In genomic region chr7:43698461-43699255, GRCh38 we compare ENCODE assay signal across 19 cellular contexts. TPM values are rescaled to one million over a fixed set of nuclear protein-coding genes. Genes with fewer than 3 reads are reported as not detected.
DNase-seq lines count a peak whose midpoint lies in the region; ATAC-seq, FAIRE-seq and TF ChIP-seq lines count a peak whose summit lies in the region.
"Had no signal": no experiment of that assay in that cellular context is flagged by ENCODE, and none has a peak within 500 bp of the region (broad histone marks: within the 10 kb centered on the region; RNA-seq: fewer than 3 reads in every experiment).

No MANE protein-coding gene starts in this region.

- H3K79me2 ChIP-seq in OCI-LY7 (ENCODE audit: insufficient read depth, low read depth, low read length): peaks cover 69% of the 10 kb centered on the region

- peaks cover 21% of the 10 kb centered on the region for H3K4me1 ChIP-seq in OCI-LY7 (ENCODE audit: insufficient read depth, low read length, poor library complexity, severe bottlenecking)
- peaks cover 0 to 3% of the 10 kb centered on the region in 2 donors for H3K4me1 ChIP-seq in small intestine (ENCODE audit: control insufficient read depth in 2 of 2, insufficient read depth in 1 of 2, low read depth in 1 of 2, low read length in 1 of 2)
- H3K4me1 ChIP-seq in upper lobe of left lung: no peaks in the 10 kb centered on the region
- H3K4me1 ChIP-seq: SJCRH30 had no signal

- no peak for TF ChIP-seq POLR2A in upper lobe of left lung (IDR thresholded peaks at IDR 0.05)

- BruUV-seq in OCI-LY7 (replicated peaks; lab: Mats Ljungman, UMichigan): no TSS peak

- peak; percentile 14 for DNase-seq in stimulated activated CD4-positive, alpha-beta T cell treated with anti-CD3 and anti-CD28 coated beads, Interleukin-15, amount 100 ng/mL, for 24 hours
- no peak for DNase-seq in stimulated activated CD4-positive, alpha-beta T cell treated with anti-CD3 and anti-CD28 coated beads, Interleukin-12 subunit alpha, Interleukin-12 subunit beta, amount 100 ng/mL, for 4 hours
- DNase-seq in OCI-LY7 (ENCODE audit: low spot score) (no peak), bronchial epithelial cell (ENCODE audit: low read depth) (peak; percentile 65), small intestine (peak; percentile 54), NCI-H2081 (lab: John Stamatoyannopoulos, UW) (no peak), NCI-H2029 (lab: John Stamatoyannopoulos, UW) (no peak), upper lobe of left lung (no peak)
- DNase-seq: amniotic stem cell; central memory CD4-positive, alpha-beta T cell; dorsolateral prefrontal cortex; GOT3; Kasumi-1; midbrain; NCI-H1092 treated with DMSO at 0.1 percent for 48 hours; NCI-H2107; NCI-H526 treated with DMSO at 0.1 percent for 48 hours; SJCRH30 had no signal

- no peaks in the 10 kb centered on the region for H3K9me2 ChIP-seq in OCI-LY7 (ENCODE audit: insufficient read depth, low read length)

- H4K20me1 ChIP-seq in OCI-LY7 (ENCODE audit: insufficient read depth, low read length): peaks cover 28% of the 10 kb centered on the region; the same call in 1 of the 2 replicates

- H3K9me3 ChIP-seq in OCI-LY7 (ENCODE audit: low read length) (0 out of 2 replicates have a peak, but pooled peaks cover 7% of the 10 kb centered on the region), small intestine (ENCODE audit: control insufficient read depth, low read depth) (no peaks in the 10 kb centered on the region), upper lobe of left lung (no peaks in the 10 kb centered on the region)
- H3K9me3 ChIP-seq: SJCRH30 had no signal

- no peak for FAIRE-seq in bronchial epithelial cell (lab: Jason Lieb, UNC)
- no peak for FAIRE-seq in small intestine (lab: Jason Lieb, UNC)

- POLR2A ChIA-PET in OCI-LY7 (lab: Charles Lee): interaction anchor here (0.6 to 5.8 kb wide), 12 partner anchors 11 to 503 kb away, joined by 3 to 93 read pairs (median 4); partner anchors contain the start of gene STK17A

- TF ChIP-seq EP300 in upper lobe of left lung (IDR thresholded peaks at IDR 0.05): no peak

- 32 to 69% (median 54%) methylated on average over 5 of the region's 5 CpGs for WGBS in small intestine, 3 donors
- WGBS in upper lobe of left lung, 2 donors: 84 to 85% methylated on average over 5 of the region's 5 CpGs

- H3K27me3 ChIP-seq in bronchial epithelial cell (ENCODE audit: control insufficient read depth, insufficient read depth, low read length) (no peaks in the 10 kb centered on the region), small intestine (ENCODE audit: control insufficient read depth in 2 of 2, insufficient read depth in 2 of 2, low read length in 2 of 2) (no peaks in the 10 kb centered on the region), upper lobe of left lung (no peaks in the 10 kb centered on the region)
- H3K27me3 ChIP-seq: dorsolateral prefrontal cortex, SJCRH30 had no signal

- intact Hi-C loops in OCI-LY7 (cut with micrococcal nuclease; ENCODE audit: unreplicated experiment): loop anchor here (2.0 kb wide), 1 partner anchor 48 kb away; no protein-coding TSS in a partner anchor

- no peak for ATAC-seq in upper lobe of left lung (ENCODE audit: low FRiP score in 2 of 2)
- ATAC-seq: activated T-helper 17 cell treated with anti-CD3 and anti-CD28 coated beads, Interleukin-2, amount 50 U/mL, for 72 hours had no signal

- CTCF ChIA-PET in OCI-LY7 (lab: Charles Lee; ENCODE audit: unreplicated experiment): interaction anchor here (3.3 kb wide), 1 partner anchor 116 kb away, joined by 83 read pairs; the partner anchor contains the start of gene STK17A

- H3K27ac ChIP-seq in OCI-LY7 (ENCODE audit: low read depth, low read length, poor library complexity, severe bottlenecking) (no peak overlapping the region), small intestine (ENCODE audit: low read depth in 1 of 2, low read length in 1 of 2) (no peak overlapping the region), upper lobe of left lung (no peak overlapping the region)
- H3K27ac ChIP-seq: dorsolateral prefrontal cortex, SJCRH30 had no signal

- peak overlapping the region; percentile 29; the same call in 1 of the 2 replicates for H3K4me2 ChIP-seq in OCI-LY7 (ENCODE audit: low read length)

- no peak overlapping the region for H2AFZ ChIP-seq in OCI-LY7 (ENCODE audit: low read length)

- H3K4me3 ChIP-seq in OCI-LY7 (ENCODE audit: low read depth, low read length, poor library complexity, severe bottlenecking): no peak overlapping the region
- no peak overlapping the region for H3K4me3 ChIP-seq in bronchial epithelial cell (ENCODE audit: low read depth, low read length)
- no peak overlapping the region for H3K4me3 ChIP-seq in small intestine (ENCODE audit: low read depth in 1 of 2, low read length in 2 of 2)
- no peak overlapping the region for H3K4me3 ChIP-seq in upper lobe of left lung
- H3K4me3 ChIP-seq: SJCRH30 had no signal

- H3K36me3 ChIP-seq in OCI-LY7 (ENCODE audit: insufficient read depth, low read length) (peaks cover 3% of the 10 kb centered on the region), bronchial epithelial cell (ENCODE audit: control insufficient read depth, insufficient read depth, low read length) (no peaks in the 10 kb centered on the region), small intestine (ENCODE audit: control insufficient read depth in 2 of 2, insufficient read depth in 2 of 2, low read length in 2 of 2) (no peaks in the 10 kb centered on the region), upper lobe of left lung (no peaks in the 10 kb centered on the region)
- H3K36me3 ChIP-seq: SJCRH30 had no signal

- TF ChIP-seq CTCF in OCI-LY7 (conservative IDR thresholded peaks at IDR 0.05; ENCODE audit: low read length): no peak
- TF ChIP-seq CTCF in bronchial epithelial cell (IDR thresholded peaks at IDR 0.05; ENCODE audit: insufficient read depth, low read length, severe bottlenecking): no peak
- TF ChIP-seq CTCF in upper lobe of left lung (IDR thresholded peaks at IDR 0.05): no peak

RNA-seq across cellular contexts. Expression of gene COA1, which starts 30.7 kb away (rescaled TPM):
- 96.0 and 96.9 TPM in 2 replicates for total RNA-seq in OCI-LY7 (2014; rRNA removed; shearing (Covaris generic))
- total RNA-seq in OCI-LY7 (2022) (63.9 and 77.5 TPM in 2 replicates), bronchial epithelial cell (41.6 and 50.0 TPM in 2 replicates), upper lobe of left lung (10 to 100 TPM; 37.5 to 65.9 (median 44.9) TPM)
- 10 to 100 TPM; 30.5 to 35.1 (median 30.6) TPM for polyA plus RNA-seq in small intestine

RNA-seq across cellular contexts. Expression of gene BLVRA, which starts 59.8 kb away (rescaled TPM):
- total RNA-seq in OCI-LY7 (2014; rRNA removed; shearing (Covaris generic)): not detected in 2 replicates
- total RNA-seq in OCI-LY7 (2022) (0.70 and 0.91 TPM in 2 replicates), bronchial epithelial cell (29.7 and 39.4 TPM in 2 replicates), upper lobe of left lung (100 to 1,000 TPM in 5 of 6 donors, 10 to 100 TPM in 1; 77.5 to 112 (median 105) TPM)
- 10 to 100 TPM in 2 of 3 donors, 1 to 10 TPM in 1; 3.4 to 22.2 (median 21.3) TPM for polyA plus RNA-seq in small intestine

Comparison
In these comparisons a context has a peak if more than half of its experiments do, and no peak if none do; other contexts are left out.
1. DNase-seq: peak in stimulated activated CD4-positive, alpha-beta T cell treated with anti-CD3 and anti-CD28 coated beads, Interleukin-15, amount 100 ng/mL, for 24 hours (single experiment), bronchial epithelial cell (single experiment) and small intestine (single experiment); none in stimulated activated CD4-positive, alpha-beta T cell treated with anti-CD3 and anti-CD28 coated beads, Interleukin-12 subunit alpha, Interleukin-12 subunit beta, amount 100 ng/mL, for 4 hours (single experiment), OCI-LY7 (single experiment), NCI-H2081 (0 of 2), NCI-H2029 (single experiment) and upper lobe of left lung (0 of 2).
2. RNA of gene BLVRA, which starts 59.8 kb away (total RNA-seq): 77.5 to 112 TPM in upper lobe of left lung and 29.7 to 39.4 TPM in bronchial epithelial cell; 0.70 to 0.91 TPM in OCI-LY7; every median in the first group is over 10 times any median in the second.